ENCODE assay signal across 29 cellular contexts in the genomic region with DNA sequence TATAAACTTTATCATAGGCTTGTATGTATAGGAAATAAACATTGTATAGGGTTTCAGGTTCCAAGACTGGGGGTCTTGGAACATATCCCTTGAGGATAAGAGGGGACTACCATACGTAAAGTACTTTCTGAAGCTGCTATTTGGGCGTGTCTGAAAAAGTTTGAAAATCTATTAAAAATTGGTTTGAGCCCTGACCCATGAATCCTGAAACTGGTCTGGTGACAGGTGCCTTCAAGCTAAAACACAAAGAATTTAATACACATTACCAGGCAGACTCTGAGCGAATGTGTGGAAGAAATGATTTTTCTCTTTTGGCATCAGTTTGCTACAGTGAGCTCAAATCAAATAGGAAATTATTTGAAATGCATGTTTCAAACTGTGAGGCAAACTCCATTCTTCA. TPM values are rescaled to one million over a fixed set of nuclear protein-coding genes. Genes with fewer than 3 reads are reported as not detected.
"Had no signal": no experiment of that assay in that cellular context is flagged by ENCODE, and none has a peak within 500 bp of the region (broad histone marks: within the 10 kb centered on the region; RNA-seq: fewer than 3 reads in every experiment).

No MANE protein-coding gene starts in this region.

- H3K9me3 ChIP-seq: colonic mucosa, esophagus muscularis mucosa, esophagus squamous epithelium, gastrocnemius medialis, gastroesophageal sphincter, heart left ventricle, heart right ventricle had no signal

- H3K27ac ChIP-seq: colonic mucosa, coronary artery, epithelial cell of prostate, esophagus muscularis mucosa, esophagus squamous epithelium, foreskin keratinocyte, gastrocnemius medialis, gastroesophageal sphincter, heart left ventricle, heart right ventricle had no signal

- ATAC-seq: effector memory CD8-positive, alpha-beta T cell; esophagus mucosa; foreskin keratinocyte; gastrocnemius medialis; gastroesophageal sphincter; heart left ventricle; heart right ventricle had no signal

- H3K4me3 ChIP-seq: colonic mucosa, coronary artery, dorsolateral prefrontal cortex, esophagus muscularis mucosa, esophagus squamous epithelium, gastrocnemius medialis, gastroesophageal sphincter, heart left ventricle, heart right ventricle had no signal

- H3K4me1 ChIP-seq: colonic mucosa, foreskin keratinocyte, gastrocnemius medialis had no signal

- H3K36me3 ChIP-seq: colonic mucosa, esophagus muscularis mucosa, gastrocnemius medialis, gastroesophageal sphincter, heart left ventricle, heart right ventricle had no signal

- DNase-seq: colonic mucosa; cortex of kidney; dermis blood vessel endothelial cell; dorsolateral prefrontal cortex; effector CD4-positive, alpha-beta T cell; effector CD8-positive, alpha-beta T cell; effector memory CD4-positive, alpha-beta T cell; effector memory CD8-positive, alpha-beta T cell; endodermal cell; erythroblast; esophagus squamous epithelium; foreskin fibroblast; foreskin keratinocyte; foreskin melanocyte; gastrocnemius medialis; glutamatergic neuron; head of caudate nucleus; heart left ventricle; heart right ventricle had no signal

- H3K27me3 ChIP-seq: colonic mucosa, dorsolateral prefrontal cortex, esophagus muscularis mucosa, esophagus squamous epithelium, gastrocnemius medialis, gastroesophageal sphincter, heart left ventricle, heart right ventricle had no signal

- FAIRE-seq: colon, endometrium, endothelial cell of umbilical vein, frontal cortex had no signal

RNA-seq across cellular contexts. Expression of gene TF, which starts 16.3 kb away (rescaled TPM):
- total RNA-seq: fibroblast of villous mesenchyme had no signal
